36 cellular contexts compared by ENCODE assay signal in the genomic region with DNA sequence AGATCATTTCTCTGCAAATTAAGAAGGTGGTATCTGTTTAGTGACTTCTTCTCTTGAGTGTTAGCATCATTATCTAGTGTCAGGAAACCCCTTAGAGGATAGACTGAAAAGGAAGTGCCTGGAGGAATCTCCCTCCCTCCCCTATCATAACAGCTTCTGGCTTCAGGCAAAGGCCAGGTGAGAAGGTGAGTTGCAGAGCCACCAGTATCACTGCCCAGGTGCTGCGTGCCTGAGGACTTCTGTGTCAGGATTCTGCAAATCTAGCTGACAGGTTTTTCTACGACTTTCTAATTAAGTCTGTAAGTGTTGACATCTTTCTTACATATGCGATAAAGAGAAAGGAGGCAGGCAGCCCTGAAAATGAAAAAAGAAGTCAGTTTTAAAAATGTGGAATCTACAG.
"Had no signal": no experiment of that assay in that cellular context is flagged by ENCODE, and none has a peak within 500 bp of the region (broad histone marks: within the 10 kb centered on the region; RNA-seq: fewer than 3 reads in every experiment).

No MANE protein-coding gene starts in this region.

- H3K27me3 Mint-ChIP-seq: activated CD4-positive, alpha-beta memory T cell treated with anti-CD3 and anti-CD28 coated beads, Interleukin-2, amount 10 ng/mL, durations not matched to agents 7 days and 5 days; activated CD4-positive, alpha-beta T cell treated with anti-CD3 and anti-CD28 coated beads for 36 hours; activated CD4-positive, alpha-beta T cell treated with anti-CD3 and anti-CD28 coated beads, Interleukin-2, amount 10 ng/mL, durations not matched to agents 7 days and 5 days; activated CD8-positive, alpha-beta memory T cell treated with anti-CD3 and anti-CD28 coated beads, Interleukin-2, amount 10 ng/mL, durations not matched to agents 7 days and 5 days; activated naive CD4-positive, alpha-beta T cell treated with anti-CD3 and anti-CD28 coated beads, Interleukin-2, amount 10 ng/mL, durations not matched to agents 7 days and 5 days; activated naive CD4-positive, alpha-beta T cell treated with anti-CD3 and anti-CD28 coated beads, Interleukin-2, amount 50 U/mL, for 24 hours; activated naive CD8-positive, alpha-beta T cell; activated naive CD8-positive, alpha-beta T cell treated with anti-CD3 and anti-CD28 coated beads, Interleukin-2, amount 10 ng/mL, durations not matched to agents 7 days and 5 days; activated naive CD8-positive, alpha-beta T cell treated with anti-CD3 and anti-CD28 coated beads, Interleukin-2, amount 50 U/mL, for 24 hours; activated T-cell treated with anti-CD3 and anti-CD28 coated beads, Interleukin-2, amount 50 U/mL, for 24 hours; brain; central memory CD8-positive, alpha-beta T cell had no signal

- H3K27ac Mint-ChIP-seq: activated CD4-positive, alpha-beta memory T cell treated with anti-CD3 and anti-CD28 coated beads, Interleukin-2, amount 10 ng/mL, durations not matched to agents 7 days and 5 days; activated CD4-positive, alpha-beta T cell treated with anti-CD3 and anti-CD28 coated beads for 36 hours; activated CD4-positive, alpha-beta T cell treated with anti-CD3 and anti-CD28 coated beads, Interleukin-2, amount 10 ng/mL, durations not matched to agents 7 days and 5 days; activated CD8-positive, alpha-beta memory T cell treated with anti-CD3 and anti-CD28 coated beads, Interleukin-2, amount 10 ng/mL, durations not matched to agents 7 days and 5 days; activated CD8-positive, alpha-beta T cell treated with anti-CD3 and anti-CD28 coated beads, Interleukin-2, amount 10 ng/mL, durations not matched to agents 7 days and 5 days; activated naive CD4-positive, alpha-beta T cell treated with anti-CD3 and anti-CD28 coated beads, Interleukin-2, amount 10 ng/mL, durations not matched to agents 7 days and 5 days; activated naive CD4-positive, alpha-beta T cell treated with anti-CD3 and anti-CD28 coated beads, Interleukin-2, amount 50 U/mL, for 24 hours; activated naive CD8-positive, alpha-beta T cell; activated naive CD8-positive, alpha-beta T cell treated with anti-CD3 and anti-CD28 coated beads, Interleukin-2, amount 10 ng/mL, durations not matched to agents 7 days and 5 days; activated naive CD8-positive, alpha-beta T cell treated with anti-CD3 and anti-CD28 coated beads, Interleukin-2, amount 50 U/mL, for 24 hours; activated T-cell treated with anti-CD3 and anti-CD28 coated beads, Interleukin-2, amount 50 U/mL, for 24 hours; activated T-helper 2 cell treated with anti-CD3 and anti-CD28 coated beads, Interferon-gamma antibody, Interleukin-2, Interleukin-4, amounts not matched to agents 10 μg/mL and 5 μg/mL and 100 μg/mL, durations not matched to agents 14 hours and 24 hours and 36 hours; T-helper 1 cell treated with Interleukin-12 subunit alpha and Interleukin-12 subunit beta and Interleukin-4 antibody, amounts not matched to agents 30 μg/mL and 1 μg/mL, for 36 hours; T-helper 2 cell treated with Interferon-gamma antibody and Interleukin-4, amounts not matched to agents 5 μg/mL and 100 μg/mL, for 36 hours had no signal

- H3K9me3 Mint-ChIP-seq: activated CD4-positive, alpha-beta memory T cell treated with anti-CD3 and anti-CD28 coated beads, Interleukin-2, amount 10 ng/mL, durations not matched to agents 7 days and 5 days; activated CD4-positive, alpha-beta T cell treated with anti-CD3 and anti-CD28 coated beads, Interleukin-2, amount 10 ng/mL, durations not matched to agents 7 days and 5 days; activated naive CD4-positive, alpha-beta T cell treated with anti-CD3 and anti-CD28 coated beads, Interleukin-2, amount 10 ng/mL, durations not matched to agents 7 days and 5 days; activated naive CD8-positive, alpha-beta T cell treated with anti-CD3 and anti-CD28 coated beads, Interleukin-2, amount 50 U/mL, for 24 hours; activated T-helper 2 cell treated with anti-CD3 and anti-CD28 coated beads, Interferon-gamma antibody, Interleukin-2, Interleukin-4, amounts not matched to agents 10 μg/mL and 5 μg/mL and 100 μg/mL, durations not matched to agents 14 hours and 24 hours and 36 hours; brain; T-helper 1 cell treated with Interleukin-12 subunit alpha and Interleukin-12 subunit beta and Interleukin-4 antibody, amounts not matched to agents 30 μg/mL and 1 μg/mL, for 36 hours had no signal

- H3K27ac ChIP-seq: ascending aorta, cardiac muscle cell, VCaP had no signal

- H3K36me3 ChIP-seq: ascending aorta, cardiac muscle cell had no signal

- H3K9me3 ChIP-seq: ascending aorta had no signal

- H3K27me3 ChIP-seq: ascending aorta, cardiac muscle cell had no signal

- H3K36me3 Mint-ChIP-seq: activated CD8-positive, alpha-beta memory T cell treated with anti-CD3 and anti-CD28 coated beads, Interleukin-2, amount 10 ng/mL, durations not matched to agents 7 days and 5 days; activated naive CD4-positive, alpha-beta T cell treated with anti-CD3 and anti-CD28 coated beads, Interleukin-2, amount 10 ng/mL, durations not matched to agents 7 days and 5 days; activated naive CD4-positive, alpha-beta T cell treated with anti-CD3 and anti-CD28 coated beads, Interleukin-2, amount 50 U/mL, for 24 hours; activated naive CD8-positive, alpha-beta T cell; activated naive CD8-positive, alpha-beta T cell treated with anti-CD3 and anti-CD28 coated beads, Interleukin-2, amount 10 ng/mL, durations not matched to agents 7 days and 5 days; brain had no signal

- ATAC-seq: activated CD4-positive, alpha-beta T cell treated with anti-CD3 and anti-CD28 coated beads for 36 hours; activated CD4-positive, CD25-positive, alpha-beta regulatory T cell treated with anti-CD3 and anti-CD28 coated beads, Interleukin-2, amount 50 U/mL, for 24 hours; activated CD8-positive, alpha-beta memory T cell treated with anti-CD3 and anti-CD28 coated beads, Interleukin-2, amount 10 ng/mL, durations not matched to agents 7 days and 5 days; activated CD8-positive, alpha-beta T cell treated with anti-CD3 and anti-CD28 coated beads, Interleukin-2, amount 10 ng/mL, durations not matched to agents 7 days and 5 days; activated naive CD8-positive, alpha-beta T cell treated with anti-CD3 and anti-CD28 coated beads, Interleukin-2, amount 50 U/mL, for 24 hours had no signal

- DNase-seq: activated CD4-positive, alpha-beta memory T cell treated with anti-CD3 and anti-CD28 coated beads, Interleukin-2, amount 10 ng/mL, durations not matched to agents 7 days and 5 days; activated CD4-positive, alpha-beta T cell treated with anti-CD3 and anti-CD28 coated beads for 1 hour; activated CD4-positive, alpha-beta T cell treated with anti-CD3 and anti-CD28 coated beads for 36 hours; activated CD4-positive, alpha-beta T cell treated with anti-CD3 and anti-CD28 coated beads for 48 hours; activated CD4-positive, alpha-beta T cell treated with anti-CD3 and anti-CD28 coated beads, Interleukin-2, amount 10 ng/mL, durations not matched to agents 7 days and 5 days; activated CD4-positive, alpha-beta T cell treated with anti-CD3 and anti-CD28 coated beads, Interleukin-2, amount 50 U/mL, for 48 hours; activated CD4-positive, CD25-positive, alpha-beta regulatory T cell; activated CD8-positive, alpha-beta memory T cell treated with anti-CD3 and anti-CD28 coated beads for 24 hours; activated CD8-positive, alpha-beta memory T cell treated with anti-CD3 and anti-CD28 coated beads, Interleukin-2, amount 10 ng/mL, durations not matched to agents 7 days and 5 days; activated CD8-positive, alpha-beta memory T cell treated with anti-CD3 and anti-CD28 coated beads, Interleukin-2, amount 50 U/mL, for 48 hours; activated CD8-positive, alpha-beta T cell treated with anti-CD3 and anti-CD28 coated beads, Interleukin-2, amount 10 ng/mL, durations not matched to agents 7 days and 5 days; activated effector memory CD4-positive, alpha-beta T cell treated with Interleukin-2 at 50 U/mL for 16 hours; activated gamma-delta T cell; activated naive CD4-positive, alpha-beta T cell treated with anti-CD3 and anti-CD28 coated beads, Interleukin-2, amount 10 ng/mL, durations not matched to agents 7 days and 5 days; activated naive CD4-positive, alpha-beta T cell treated with Interleukin-2 at 50 U/mL for 16 hours; activated naive CD8-positive, alpha-beta T cell treated with anti-CD3 and anti-CD28 coated beads, Interleukin-2, amount 10 ng/mL, durations not matched to agents 7 days and 5 days; activated naive CD8-positive, alpha-beta T cell treated with anti-CD3 and anti-CD28 coated beads, Interleukin-2, amount 50 U/mL, for 24 hours; activated T-cell treated with anti-CD3 and anti-CD28 coated beads, Interleukin-2, amount 50 U/mL, for 24 hours; activated T-cell treated with anti-CD3 and anti-CD28 coated beads, Interleukin-2, amount 50 U/mL, for 48 hours; amygdala; anterior cingulate cortex; caudate nucleus; cerebellar nuclear complex; T-helper 2 cell; T-helper 9 cell had no signal

- H3K4me3 ChIP-seq: ascending aorta, cardiac muscle cell had no signal

- H3K4me3 Mint-ChIP-seq: activated CD4-positive, alpha-beta memory T cell treated with anti-CD3 and anti-CD28 coated beads, Interleukin-2, amount 10 ng/mL, durations not matched to agents 7 days and 5 days; activated CD4-positive, alpha-beta T cell treated with anti-CD3 and anti-CD28 coated beads for 36 hours; activated CD4-positive, alpha-beta T cell treated with anti-CD3 and anti-CD28 coated beads, Interleukin-2, amount 10 ng/mL, durations not matched to agents 7 days and 5 days; activated CD8-positive, alpha-beta memory T cell treated with anti-CD3 and anti-CD28 coated beads, Interleukin-2, amount 10 ng/mL, durations not matched to agents 7 days and 5 days; activated CD8-positive, alpha-beta T cell treated with anti-CD3 and anti-CD28 coated beads, Interleukin-2, amount 10 ng/mL, durations not matched to agents 7 days and 5 days; activated naive CD4-positive, alpha-beta T cell treated with anti-CD3 and anti-CD28 coated beads, Interleukin-2, amount 10 ng/mL, durations not matched to agents 7 days and 5 days; activated naive CD4-positive, alpha-beta T cell treated with anti-CD3 and anti-CD28 coated beads, Interleukin-2, amount 50 U/mL, for 24 hours; activated naive CD8-positive, alpha-beta T cell; activated naive CD8-positive, alpha-beta T cell treated with anti-CD3 and anti-CD28 coated beads, Interleukin-2, amount 10 ng/mL, durations not matched to agents 7 days and 5 days; activated naive CD8-positive, alpha-beta T cell treated with anti-CD3 and anti-CD28 coated beads, Interleukin-2, amount 50 U/mL, for 24 hours; activated T-cell treated with anti-CD3 and anti-CD28 coated beads, Interleukin-2, amount 50 U/mL, for 24 hours; brain; central memory CD8-positive, alpha-beta T cell; T-helper 1 cell treated with Interleukin-12 subunit alpha and Interleukin-12 subunit beta and Interleukin-4 antibody, amounts not matched to agents 30 μg/mL and 1 μg/mL, for 36 hours; T-helper 2 cell treated with Interferon-gamma antibody and Interleukin-4, amounts not matched to agents 5 μg/mL and 100 μg/mL, for 36 hours had no signal

- H3K4me1 ChIP-seq: ascending aorta had no signal

- H3K4me1 Mint-ChIP-seq: activated CD4-positive, alpha-beta memory T cell treated with anti-CD3 and anti-CD28 coated beads, Interleukin-2, amount 10 ng/mL, durations not matched to agents 7 days and 5 days; activated CD4-positive, alpha-beta T cell treated with anti-CD3 and anti-CD28 coated beads for 36 hours; activated CD4-positive, alpha-beta T cell treated with anti-CD3 and anti-CD28 coated beads, Interleukin-2, amount 10 ng/mL, durations not matched to agents 7 days and 5 days; activated CD8-positive, alpha-beta memory T cell treated with anti-CD3 and anti-CD28 coated beads, Interleukin-2, amount 10 ng/mL, durations not matched to agents 7 days and 5 days; activated naive CD4-positive, alpha-beta T cell treated with anti-CD3 and anti-CD28 coated beads, Interleukin-2, amount 10 ng/mL, durations not matched to agents 7 days and 5 days; activated naive CD4-positive, alpha-beta T cell treated with anti-CD3 and anti-CD28 coated beads, Interleukin-2, amount 50 U/mL, for 24 hours; activated naive CD8-positive, alpha-beta T cell treated with anti-CD3 and anti-CD28 coated beads, Interleukin-2, amount 10 ng/mL, durations not matched to agents 7 days and 5 days; activated naive CD8-positive, alpha-beta T cell treated with anti-CD3 and anti-CD28 coated beads, Interleukin-2, amount 50 U/mL, for 24 hours; central memory CD8-positive, alpha-beta T cell had no signal
